8 cellular contexts compared by ENCODE assay signal in the genomic region with DNA sequence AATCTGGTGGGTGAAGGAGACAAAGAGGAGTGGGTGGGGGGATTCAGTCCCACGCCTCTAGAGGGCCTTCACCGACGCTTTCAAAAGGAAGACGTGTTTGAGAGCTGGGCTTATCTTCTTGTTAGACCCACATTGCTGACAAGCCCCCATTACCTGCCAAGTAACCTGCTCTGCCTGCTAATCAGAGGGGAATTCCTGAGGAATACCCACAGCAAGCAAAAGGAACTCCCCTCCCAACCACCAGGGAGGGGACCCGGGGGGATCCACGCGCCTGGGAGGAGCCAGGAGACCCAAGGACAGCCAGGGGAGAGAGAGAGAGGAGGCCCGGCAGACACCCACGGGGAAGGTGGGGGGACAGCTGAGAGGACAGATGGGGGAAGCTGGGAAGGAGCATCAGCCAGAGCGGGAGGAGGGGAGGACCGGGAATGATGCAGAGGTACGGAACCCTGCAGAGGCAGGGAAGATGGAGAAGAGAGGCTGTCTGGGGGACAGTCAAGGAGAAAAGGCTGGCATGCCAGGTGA. TPM values are rescaled to one million over a fixed set of nuclear protein-coding genes. Genes with fewer than 3 reads are reported as not detected.
DNase-seq lines count a peak whose midpoint lies in the region; TF ChIP-seq lines count a peak whose summit lies in the region.

No MANE protein-coding gene starts in this region.

- H3K27me3 ChIP-seq in SJCRH30, result no peaks in the 10 kb centered on the region
- no peaks in the 10 kb centered on the region for H3K27me3 ChIP-seq in endodermal cell (ENCODE audit: control insufficient read depth, insufficient read depth, low read length, poor library complexity, severe bottlenecking)

- H3K27ac ChIP-seq in SJCRH30, result no peak overlapping the region
- peak overlapping the region; percentile 34 for H3K27ac ChIP-seq in endodermal cell (ENCODE audit: low read depth, low read length)

- H3K27me3 Mint-ChIP-seq in endodermal cell (ENCODE audit: insufficient read depth), result no peaks in the 10 kb centered on the region

- peaks cover 9% of the 10 kb centered on the region; the same call in 1 of the 2 replicates for H3K4me1 ChIP-seq in SJCRH30
- no peaks in the 10 kb centered on the region for H3K4me1 ChIP-seq in endodermal cell (ENCODE audit: control insufficient read depth, insufficient read depth, low read length)

- H3K4me3 Mint-ChIP-seq in endodermal cell, result peak overlapping the region; percentile 82

- DNase-seq in GM13977 (ENCODE audit: low spot score), result peak; percentile 49
- no peak for DNase-seq in SJCRH30
- no peak for DNase-seq in endodermal cell
- peak; percentile 68 for DNase-seq in retina
- no peak for DNase-seq in SKM-1 treated with dmso at 0.1 percent for 144 hours (lab: John Stamatoyannopoulos, UW; ENCODE audit: unreplicated experiment)
- no peak for DNase-seq in NCI-H187 (lab: John Stamatoyannopoulos, UW)
- no peak for DNase-seq in GM19240 (ENCODE audit: insufficient read length, low spot score)
- no peak for DNase-seq in foreskin melanocyte

- H3K4me3 ChIP-seq in SJCRH30 (peak overlapping the region; percentile 84), endodermal cell (ENCODE audit: low read length) (peak overlapping the region; percentile 87)

- no peak for TF ChIP-seq CTCF in GM13977 (IDR thresholded peaks at IDR 0.05; ENCODE audit: extremely low read depth, insufficient read depth, missing control alignments)
- TF ChIP-seq CTCF in endodermal cell (conservative IDR thresholded peaks at IDR 0.05), result peak; percentile 20

- peaks cover 14% of the 10 kb centered on the region; the same call in 1 of the 2 replicates for H3K36me3 ChIP-seq in SJCRH30
- H3K36me3 ChIP-seq in endodermal cell (ENCODE audit: control insufficient read depth, insufficient read depth, low read length), result peaks cover 40% of the 10 kb centered on the region

- in situ Hi-C loops in GM13977 (cut with MboI; ENCODE audit: low pct_unique_long_range_greater_than_20kb, low sequenced_read_pairs, unreplicated experiment), result no loop called here

- no peaks in the 10 kb centered on the region for H3K9me3 ChIP-seq in SJCRH30 (replicated peaks)
- H3K9me3 ChIP-seq in endodermal cell (ENCODE audit: control insufficient read depth, low read length), result no peaks in the 10 kb centered on the region

- 26 to 33% methylated on average over 5 to 12 of the region's 12 CpGs for WGBS in endodermal cell (ENCODE audit: insufficient coverage in 1 of 2, insufficient read length in 1 of 2), 2 experiments

- H3K9me3 Mint-ChIP-seq in endodermal cell, result no peaks in the 10 kb centered on the region

- peaks cover 16% of the 10 kb centered on the region for H3K4me1 Mint-ChIP-seq in endodermal cell

- H3K27ac Mint-ChIP-seq in endodermal cell, result peak overlapping the region; percentile 87

- peaks cover 39% of the 10 kb centered on the region for H3K36me3 Mint-ChIP-seq in endodermal cell (ENCODE audit: low read depth)

- peak overlapping the region; percentile 50 for H3K9ac ChIP-seq in endodermal cell (ENCODE audit: extremely low read depth, low read length, poor library complexity, severe bottlenecking)

RNA-seq across cellular contexts. Expression of a gene that starts 1.0 kb away (rescaled TPM):
- total RNA-seq in SJCRH30 (2014; rRNA removed; shearing (Covaris generic)), result 37.3 and 42.2 TPM in 2 replicates
- total RNA-seq in endodermal cell, result 10 to 100 TPM; 39.4 to 52.9 TPM
- 43.6 TPM for polyA plus RNA-seq in endodermal cell (2013, experiment 1 of 2)
- 39.0 TPM for polyA plus RNA-seq in endodermal cell (2013, experiment 2 of 2)

RNA-seq across cellular contexts. Expression of a gene that starts 25.2 kb away (rescaled TPM):
- total RNA-seq in SJCRH30 (2014; rRNA removed; shearing (Covaris generic)), result not detected in 2 replicates
- total RNA-seq in endodermal cell, result under 1 TPM; 0.09 to 0.22 TPM
- polyA plus RNA-seq in endodermal cell (2013, experiment 1 of 2), result 0.04 TPM
- polyA plus RNA-seq in endodermal cell (2013, experiment 2 of 2), result not detected

Comparison
In these comparisons a context has a peak if more than half of its experiments do, and no peak if none do; other contexts are left out.
1. DNase-seq: peak in GM13977 (single experiment) and retina (single experiment); none in SJCRH30 (0 of 2), endodermal cell (single experiment), SKM-1 treated with dmso at 0.1 percent for 144 hours (single experiment), NCI-H187 (0 of 2), GM19240 (single experiment) and foreskin melanocyte (single experiment).